ENCODE assay signal across 8 cellular contexts in the genomic region with DNA sequence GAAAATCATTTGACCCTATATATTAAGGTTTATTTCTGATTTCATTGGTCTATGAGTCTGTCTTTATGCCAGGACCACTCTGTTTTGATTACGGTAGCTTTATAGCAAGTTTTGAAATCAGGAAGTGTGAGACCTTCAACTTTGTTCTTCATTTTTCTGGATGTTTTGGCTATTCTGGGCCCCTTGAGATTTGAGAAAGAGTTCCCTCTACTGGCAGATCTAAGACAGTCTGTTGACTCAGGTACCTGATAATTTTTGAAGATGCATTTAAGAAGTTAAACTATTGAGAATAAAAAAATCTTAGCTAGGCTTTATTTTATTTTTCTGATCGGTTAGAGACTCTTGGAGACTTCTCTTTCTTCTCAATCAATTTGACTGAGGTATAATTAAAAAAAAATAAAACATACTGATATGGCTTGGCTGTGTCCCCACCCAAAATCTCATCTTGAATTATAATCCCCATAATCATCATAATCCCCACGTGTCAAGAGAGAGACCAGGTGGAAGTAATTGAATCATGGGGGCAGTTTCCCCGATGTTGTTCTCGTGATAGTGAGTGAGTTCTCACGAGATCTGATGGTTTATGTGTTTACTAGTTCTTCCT.
A peak's percentile ranks its signal among the peaks of the same experiment; 100 is the strongest.
DNase-seq lines count a peak whose midpoint lies in the region; ATAC-seq, FAIRE-seq and TF ChIP-seq lines count a peak whose summit lies in the region.

No MANE protein-coding gene starts in this region.

- POLR2A ChIA-PET in RWPE1 (lab: Yijun Ruan, JAX; ENCODE audit: low non-redundant PET): no interaction called here

- no peaks in the 10 kb centered on the region for H3K4me1 ChIP-seq in mucosa of descending colon (ENCODE audit: low read depth)

- no peak overlapping the region for H3K4me3 ChIP-seq in mucosa of descending colon

- H3K36me3 ChIP-seq in mucosa of descending colon (ENCODE audit: low read depth): no peaks in the 10 kb centered on the region

- intact Hi-C loops in mucosa of descending colon (cut with DNase I, micrococcal nuclease): loop anchor here (10.0 kb wide), 3 partner anchors 116 to 164 kb away; no protein-coding TSS in a partner anchor

- DNase-seq in EL (peak; percentile 12), HTR-8/SVneo (ENCODE audit: insufficient read length, low spot score) (peak; percentile 41), RWPE1 (ENCODE audit: low spot score) (peak; percentile 49), glomerular visceral epithelial cell (ENCODE audit: extremely low spot score) (peak; percentile 29), mucosa of descending colon (no peak)
- no peak for DNase-seq in stimulated activated CD4-positive, alpha-beta T cell treated with anti-CD3 and anti-CD28 coated beads, Interleukin-1b, Interleukin-23, amount 100 ng/mL, for 48 hours

- H3K9me3 ChIP-seq in mucosa of descending colon: no peaks in the 10 kb centered on the region

- FAIRE-seq in HTR-8/SVneo (lab: Jason Lieb, UNC): no peak

- CTCF ChIA-PET in RWPE1 (lab: Yijun Ruan, JAX): interaction anchor here (0.6 to 2.0 kb wide), 13 partner anchors 8 to 692 kb away, joined by 3 to 10 read pairs (median 4); no protein-coding TSS in a partner anchor

- TF ChIP-seq CTCF in RWPE1 (conservative IDR thresholded peaks at IDR 0.05; ENCODE audit: low read depth) (peak; percentile 69), mucosa of descending colon (IDR thresholded peaks at IDR 0.05) (no peak)

- no peak overlapping the region for H3K27ac ChIP-seq in RWPE1

- ATAC-seq in HG02973 (IDR thresholded peaks at IDR 0.05; ENCODE audit: unreplicated experiment): no peak
- ATAC-seq in HG02981 (IDR thresholded peaks at IDR 0.05; ENCODE audit: unreplicated experiment): no peak
- ATAC-seq in mucosa of descending colon: no peak

Comparison
In these comparisons a context has a peak if more than half of its experiments do, and no peak if none do; other contexts are left out.
1. DNase-seq: peak in EL (single experiment), HTR-8/SVneo (single experiment), RWPE1 (single experiment) and glomerular visceral epithelial cell (single experiment); none in stimulated activated CD4-positive, alpha-beta T cell treated with anti-CD3 and anti-CD28 coated beads, Interleukin-1b, Interleukin-23, amount 100 ng/mL, for 48 hours (single experiment) and mucosa of descending colon (0 of 3).